15 cellular contexts compared by ENCODE assay signal in the genomic region with DNA sequence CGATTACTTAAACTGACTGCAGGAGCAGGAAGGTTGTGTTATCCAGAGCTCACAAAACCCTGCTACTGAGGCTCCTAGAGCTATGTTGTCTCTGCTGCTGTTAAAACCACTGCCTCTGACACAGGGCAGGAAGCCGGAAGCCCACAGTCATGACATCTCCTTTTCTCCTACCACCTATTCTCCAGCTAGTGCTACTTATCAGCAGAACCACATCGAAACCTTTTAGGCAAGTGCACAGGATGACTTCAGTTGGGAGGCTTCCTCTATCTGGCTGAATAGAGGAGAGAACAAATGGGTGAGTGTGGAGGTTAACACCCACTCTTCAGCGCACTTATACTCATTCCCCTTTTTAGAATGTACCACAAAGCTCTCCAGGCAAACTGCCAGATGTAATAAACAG.
DNase-seq lines count a peak whose midpoint lies in the region; ATAC-seq, FAIRE-seq and TF ChIP-seq lines count a peak whose summit lies in the region.
"Had no signal": no experiment of that assay in that cellular context is flagged by ENCODE, and none has a peak within 500 bp of the region (broad histone marks: within the 10 kb centered on the region; RNA-seq: fewer than 3 reads in every experiment).

No MANE protein-coding gene starts in this region.

- H3K36me3 Mint-ChIP-seq in astrocyte (ENCODE audit: low read depth, unreplicated experiment): no peaks in the 10 kb centered on the region

- H3K9ac ChIP-seq in astrocyte (ENCODE audit: low read length): no peak overlapping the region

- DNase-seq in Ammon's horn (ENCODE audit: low spot score) (peak; percentile 7), NB4 (ENCODE audit: low read depth) (peak; percentile 24), astrocyte (ENCODE audit: low read depth) (peak; percentile 16), nucleus accumbens (lab: John Stamatoyannopoulos, UW) (no peak), NCI-H2081 (lab: John Stamatoyannopoulos, UW) (no peak)
- DNase-seq: BE2C, NCI-H1105 treated with DMSO at 0.1 percent for 48 hours, NCI-H524 treated with DMSO at 0.1 percent for 48 hours, retina had no signal

- H3K9me3 Mint-ChIP-seq in astrocyte (ENCODE audit: unreplicated experiment): no peaks in the 10 kb centered on the region

- no peaks in the 10 kb centered on the region for H3K36me3 ChIP-seq in astrocyte (ENCODE audit: insufficient read depth, low read length)
- H3K36me3 ChIP-seq: BE2C, SJSA1 had no signal

- FAIRE-seq in astrocyte (lab: Jason Lieb, UNC): no peak

- H3K4me3 Mint-ChIP-seq in astrocyte (ENCODE audit: unreplicated experiment): no peak overlapping the region

- no peaks in the 10 kb centered on the region for H3K27me3 ChIP-seq in astrocyte (ENCODE audit: insufficient read depth, low read length)
- H3K27me3 ChIP-seq: BE2C, SJSA1 had no signal

- H3K4me1 ChIP-seq in astrocyte (ENCODE audit: insufficient read depth, low read length): no peaks in the 10 kb centered on the region
- H3K4me1 ChIP-seq: BE2C, SJSA1 had no signal

- H3K4me1 Mint-ChIP-seq in astrocyte (ENCODE audit: low read depth, unreplicated experiment): peaks cover 6% of the 10 kb centered on the region

- H3K4me3 ChIP-seq in NB4 (ENCODE audit: low read depth, low read length): no peak overlapping the region
- H3K4me3 ChIP-seq in astrocyte (ENCODE audit: insufficient read depth, low read depth, low read length): no peak overlapping the region
- H3K4me3 ChIP-seq: SJSA1 had no signal

- H2AFZ ChIP-seq in astrocyte (ENCODE audit: low read depth, low read length): no peak overlapping the region

- TF ChIP-seq CTCF in NB4 (IDR thresholded peaks at IDR 0.05; ENCODE audit: low read depth, low read length) (no peak), astrocyte (IDR thresholded peaks at IDR 0.05; ENCODE audit: insufficient read depth, low read depth, low read length) (no peak)

- H4K20me1 ChIP-seq in astrocyte (ENCODE audit: insufficient read depth, low read length): no peaks in the 10 kb centered on the region

- ATAC-seq in GM18907 (IDR thresholded peaks at IDR 0.05; ENCODE audit: unreplicated experiment) (peak; percentile 91), HG02763 (IDR thresholded peaks at IDR 0.05; ENCODE audit: unreplicated experiment) (no peak), GM19324 (IDR thresholded peaks at IDR 0.05; ENCODE audit: low FRiP score, unreplicated experiment) (no peak)
- ATAC-seq: activated CD4-positive, CD25-positive, alpha-beta regulatory T cell treated with anti-CD3 and anti-CD28 coated beads, Interleukin-2, amount 50 U/mL, for 24 hours had no signal

- TF ChIP-seq POLR2A in NB4 (IDR thresholded peaks at IDR 0.05; ENCODE audit: extremely low read depth, insufficient read length): no peak

- no peak overlapping the region for H3K27ac ChIP-seq in astrocyte (ENCODE audit: low read depth, low read length)
- H3K27ac ChIP-seq: HL-60, SJSA1 had no signal

- no peak overlapping the region for H3K4me2 ChIP-seq in astrocyte (ENCODE audit: low read length)

- no peaks in the 10 kb centered on the region for H3K9me3 ChIP-seq in astrocyte (ENCODE audit: insufficient read depth, low read depth, low read length)
- H3K9me3 ChIP-seq: BE2C, SJSA1 had no signal

- no peaks in the 10 kb centered on the region for H3K79me2 ChIP-seq in astrocyte (ENCODE audit: insufficient read depth, low read length)

- H3K27ac Mint-ChIP-seq in astrocyte (ENCODE audit: unreplicated experiment): no peak overlapping the region

- no peaks in the 10 kb centered on the region for H3K27me3 Mint-ChIP-seq in astrocyte (ENCODE audit: low read depth, unreplicated experiment)

Comparison
In these comparisons a context has a peak if more than half of its experiments do, and no peak if none do; other contexts are left out.
1. DNase-seq: peak in Ammon's horn (single experiment), NB4 (single experiment) and astrocyte (single experiment); none in nucleus accumbens (0 of 56) and NCI-H2081 (0 of 2).